In genomic region chr16:53893731-53894435, GRCh38 we compare ENCODE assay signal across 1 cellular context.
TF ChIP-seq lines count a peak whose summit lies in the region.

No MANE protein-coding gene starts in this region.

TF ChIP-seq in HEK293, 187 proteins besides CTCF, POLR2A, EP300 and RAD21 (continued from another document):
- no peak for TF ChIP-seq ZNF148 (tag by site-specific recombination; IDR thresholded peaks at IDR 0.05; ENCODE audit: borderline replicate concordance)
- TF ChIP-seq ZBTB6 (tag by site-specific recombination; IDR thresholded peaks at IDR 0.05), result no peak
- TF ChIP-seq HOXC10 (CRISPR knock-in tag; IDR thresholded peaks at IDR 0.05), result no peak
- no peak for TF ChIP-seq ZNF341 (tag by site-specific recombination; IDR thresholded peaks at IDR 0.05; ENCODE audit: low read depth)
- TF ChIP-seq ZNF501 (tag by site-specific recombination; IDR thresholded peaks at IDR 0.05), result no peak
- TF ChIP-seq ZNF280D (tag by site-specific recombination; IDR thresholded peaks at IDR 0.05), result no peak
